ENCODE assay signal across 14 cellular contexts in genomic region chr11:74683941-74684481, GRCh38. TPM values are rescaled to one million over a fixed set of nuclear protein-coding genes. Genes with fewer than 3 reads are reported as not detected.
DNase-seq lines count a peak whose midpoint lies in the region; ATAC-seq and TF ChIP-seq lines count a peak whose summit lies in the region.
"Had no signal": no experiment of that assay in that cellular context is flagged by ENCODE, and none has a peak within 500 bp of the region (broad histone marks: within the 10 kb centered on the region; RNA-seq: fewer than 3 reads in every experiment).

No MANE protein-coding gene starts in this region.

- H3K36me3 Mint-ChIP-seq in nephron (ENCODE audit: low read depth): no peaks in the 10 kb centered on the region
- no peaks in the 10 kb centered on the region for H3K36me3 Mint-ChIP-seq in activated T-helper 2 cell treated with anti-CD3 and anti-CD28 coated beads, Interferon-gamma antibody, Interleukin-2, Interleukin-4, amounts not matched to agents 10 μg/mL and 5 μg/mL and 100 μg/mL, durations not matched to agents 14 hours and 24 hours and 36 hours (ENCODE audit: low read depth)

- H3K4me1 ChIP-seq in heart left ventricle (peaks cover 0 to 45% (median 9%) of the 10 kb centered on the region in 12 donors), vagina (peaks cover 21% of the 10 kb centered on the region)

- DNase-seq in heart left ventricle (peak in 1 of 5 donors; percentile 23), left ventricle myocardium superior (no peak), epithelial cell of proximal tubule (ENCODE audit: low read depth) (no peak), vagina (ENCODE audit: extremely low spot score in 2 of 2) (no peak), HuH-7 (ENCODE audit: low spot score) (no peak)
- DNase-seq in central memory CD4-positive, alpha-beta T cell: no peak
- DNase-seq in activated T-helper 2 cell treated with anti-CD3 and anti-CD28 coated beads, Interferon-gamma antibody, Interleukin-2, Interleukin-4, amounts not matched to agents 10 μg/mL and 5 μg/mL and 100 μg/mL, durations not matched to agents 14 hours and 24 hours and 36 hours (ENCODE audit: low spot score): no peak
- DNase-seq: activated CD8-positive, alpha-beta memory T cell treated with anti-CD3 and anti-CD28 coated beads, Interleukin-2, amount 50 U/mL, for 48 hours; NCI-H1417; NK-92 treated with Interleukin-12 subunit alpha and Interleukin-12 subunit beta, amount 100 ng/mL, for 24 hours had no signal

- ATAC-seq in heart left ventricle (no peak), left ventricle myocardium superior (no peak)

- H3K4me1 Mint-ChIP-seq in nephron: peaks cover 7% of the 10 kb centered on the region
- H3K4me1 Mint-ChIP-seq in activated T-helper 2 cell treated with anti-CD3 and anti-CD28 coated beads, Interferon-gamma antibody, Interleukin-2, Interleukin-4, amounts not matched to agents 10 μg/mL and 5 μg/mL and 100 μg/mL, durations not matched to agents 14 hours and 24 hours and 36 hours (ENCODE audit: low read depth): no peaks in the 10 kb centered on the region

- H3K4me3 ChIP-seq in heart left ventricle (peak overlapping the region in 7 of 12 donors; percentile 26 to 61 (median 52)), epithelial cell of proximal tubule (ENCODE audit: low read depth, low read length) (peak overlapping the region; percentile 50), vagina (peak overlapping the region; percentile 34 to 43)

- TF ChIP-seq POLR2A in heart left ventricle (IDR thresholded peaks at IDR 0.05): no peak
- TF ChIP-seq POLR2A in vagina (IDR thresholded peaks at IDR 0.05): no peak

- 81 to 84% (median 83%) methylated on average over 12 of the region's 12 CpGs for WGBS in heart left ventricle, 4 donors

- peaks cover 0 to 8% (median 0%) of the 10 kb centered on the region in 9 donors for H3K27me3 ChIP-seq in heart left ventricle
- H3K27me3 ChIP-seq in vagina: no peaks in the 10 kb centered on the region

- TF ChIP-seq CTCF in heart left ventricle (IDR thresholded peaks at IDR 0.05) (no peak), epithelial cell of proximal tubule (conservative IDR thresholded peaks at IDR 0.05; ENCODE audit: low read depth, low read length) (no peak), nephron (IDR thresholded peaks at IDR 0.05; ENCODE audit: unreplicated experiment in 3 of 3) (no peak), vagina (IDR thresholded peaks at IDR 0.05) (no peak)

- peaks cover 11% of the 10 kb centered on the region for H3K27me3 Mint-ChIP-seq in nephron (ENCODE audit: low read depth)
- H3K27me3 Mint-ChIP-seq in activated T-helper 2 cell treated with anti-CD3 and anti-CD28 coated beads, Interferon-gamma antibody, Interleukin-2, Interleukin-4, amounts not matched to agents 10 μg/mL and 5 μg/mL and 100 μg/mL, durations not matched to agents 14 hours and 24 hours and 36 hours (ENCODE audit: low read depth): peaks cover 20% of the 10 kb centered on the region

- H3K27ac ChIP-seq in heart left ventricle: peak overlapping the region in 6 of 12 donors; percentile 34 to 81 (median 59)
- H3K27ac ChIP-seq in vagina: peak overlapping the region; percentile 73

- H3K9me3 Mint-ChIP-seq in nephron: no peaks in the 10 kb centered on the region
- H3K9me3 Mint-ChIP-seq in activated T-helper 2 cell treated with anti-CD3 and anti-CD28 coated beads, Interferon-gamma antibody, Interleukin-2, Interleukin-4, amounts not matched to agents 10 μg/mL and 5 μg/mL and 100 μg/mL, durations not matched to agents 14 hours and 24 hours and 36 hours: no peaks in the 10 kb centered on the region

- H3K9me3 ChIP-seq in heart left ventricle (peaks cover 0 to 7% (median 0%) of the 10 kb centered on the region in 12 donors), vagina (no peaks in the 10 kb centered on the region)

- intact Hi-C loops in heart left ventricle (cut with DNase I) (no loop called here), left ventricle myocardium superior (cut with micrococcal nuclease) (no loop called here), vagina (cut with DNase I) (no loop called here)
- intact Hi-C loops in activated T-helper 2 cell treated with anti-CD3 and anti-CD28 coated beads, Interferon-gamma antibody, Interleukin-2, Interleukin-4, amounts not matched to agents 10 μg/mL and 5 μg/mL and 100 μg/mL, durations not matched to agents 14 hours and 24 hours and 36 hours (cut with micrococcal nuclease): no loop called here

- H3K36me3 ChIP-seq in heart left ventricle (no peaks in the 10 kb centered on the region), vagina (no peaks in the 10 kb centered on the region)

- peak overlapping the region in 2 of 3 experiments; percentile 42 to 49 for H3K4me3 Mint-ChIP-seq in nephron
- H3K4me3 Mint-ChIP-seq in activated T-helper 2 cell treated with anti-CD3 and anti-CD28 coated beads, Interferon-gamma antibody, Interleukin-2, Interleukin-4, amounts not matched to agents 10 μg/mL and 5 μg/mL and 100 μg/mL, durations not matched to agents 14 hours and 24 hours and 36 hours (ENCODE audit: low read depth): no peak overlapping the region

- no peak overlapping the region for H3K27ac Mint-ChIP-seq in nephron
- no peak overlapping the region for H3K27ac Mint-ChIP-seq in activated T-helper 2 cell treated with anti-CD3 and anti-CD28 coated beads, Interferon-gamma antibody, Interleukin-2, Interleukin-4, amounts not matched to agents 10 μg/mL and 5 μg/mL and 100 μg/mL, durations not matched to agents 14 hours and 24 hours and 36 hours

RNA-seq across cellular contexts. Expression of gene CHRDL2, which starts 47.2 kb away (rescaled TPM):
- 10 to 100 TPM in 1 of 9 donors, 1 to 10 TPM in 8; 1.5 to 13.4 (median 3.4) TPM for total RNA-seq in heart left ventricle
- polyA plus RNA-seq in heart left ventricle: 1 to 10 TPM; 1.5 to 4.4 TPM
- total RNA-seq in left ventricle myocardium superior: 3.9 TPM
- not detected in 2 replicates for total RNA-seq in epithelial cell of proximal tubule
- total RNA-seq in vagina: 3.7 TPM
- total RNA-seq in activated T-helper 2 cell treated with anti-CD3 and anti-CD28 coated beads, Interferon-gamma antibody, Interleukin-2, Interleukin-4, amounts not matched to agents 10 μg/mL and 5 μg/mL and 100 μg/mL, durations not matched to agents 14 hours and 24 hours and 36 hours: not detected in 2 replicates
- total RNA-seq: cerebellum; occipital lobe; T-helper 2 cell treated with Interferon-gamma antibody and Interleukin-4, amounts not matched to agents 100 ng/mL and 5 ng/mL, for 36 hours had no signal
